In genomic region chr2:1663621-1664020, GRCh38 we compare ENCODE assay signal across 18 cellular contexts.
DNase-seq lines count a peak whose midpoint lies in the region; ATAC-seq and TF ChIP-seq lines count a peak whose summit lies in the region.
"Had no signal": no experiment of that assay in that cellular context is flagged by ENCODE, and none has a peak within 500 bp of the region (broad histone marks: within the 10 kb centered on the region; RNA-seq: fewer than 3 reads in every experiment).

No MANE protein-coding gene starts in this region.

- TF ChIP-seq EP300 in stomach (IDR thresholded peaks at IDR 0.05), result no peak

- H3K9me3 ChIP-seq in left ventricle myocardium inferior (replicated peaks) (no peaks in the 10 kb centered on the region), endodermal cell (ENCODE audit: control insufficient read depth, low read length) (no peaks in the 10 kb centered on the region), stomach (no peaks in the 10 kb centered on the region)
- H3K9me3 ChIP-seq: BLaER1 treated with 17β-estradiol and CSF1 and Interleukin-3, amounts not matched to agents 10 nM and 100 nM had no signal

- H3K4me1 Mint-ChIP-seq in endodermal cell (no peaks in the 10 kb centered on the region), nephron progenitor cell (no peaks in the 10 kb centered on the region)

- no peak overlapping the region for H3K27ac ChIP-seq in left ventricle myocardium inferior (replicated peaks)
- peak overlapping the region; percentile 29 for H3K27ac ChIP-seq in endodermal cell (ENCODE audit: low read depth, low read length)
- no peak overlapping the region for H3K27ac ChIP-seq in stomach
- H3K27ac ChIP-seq: BLaER1 treated with 17β-estradiol and CSF1 and Interleukin-3, amounts not matched to agents 10 nM and 100 nM had no signal

- H3K4me3 Mint-ChIP-seq in endodermal cell (no peak overlapping the region), nephron progenitor cell (no peak overlapping the region)

- H3K27me3 Mint-ChIP-seq in endodermal cell (ENCODE audit: insufficient read depth) (no peaks in the 10 kb centered on the region), nephron progenitor cell (ENCODE audit: low read depth, poor library complexity) (no peaks in the 10 kb centered on the region)

- DNase-seq in Right ventricle myocardium superior, result peak; percentile 41
- no peak for DNase-seq in left ventricle myocardium inferior
- DNase-seq in endodermal cell, result peak; percentile 28
- DNase-seq in nephron progenitor cell, result no peak
- DNase-seq in stomach, result peak; percentile 23
- DNase-seq in activated effector memory CD4-positive, alpha-beta T cell treated with Interleukin-2 at 50 U/mL for 16 hours, result no peak
- DNase-seq in 8988T, result no peak
- DNase-seq in cerebellar nuclear complex (lab: John Stamatoyannopoulos, UW), result no peak
- DNase-seq: DMS 273 treated with DMSO at 0.1 percent for 48 hours, GF-D8, GOT3, NCI-H1092 treated with DMSO at 0.1 percent for 48 hours, NCI-H1694 treated with DMSO at 0.1 percent for 48 hours, NCI-H2107, NCI-H2227 treated with DMSO at 0.1 percent for 48 hours, NCI-H524, SHP77 treated with DMSO at 0.1 percent for 48 hours had no signal

- intact Hi-C loops in Right ventricle myocardium superior (cut with DNase I), result no loop called here
- intact Hi-C loops in left ventricle myocardium inferior (cut with micrococcal nuclease), result no loop called here
- intact Hi-C loops in stomach (cut with DNase I; ENCODE audit: low total_unique reads), result no loop called here

- H3K36me3 ChIP-seq in left ventricle myocardium inferior (peaks cover 79% of the 10 kb centered on the region), endodermal cell (ENCODE audit: control insufficient read depth, insufficient read depth, low read length) (peaks cover 81% of the 10 kb centered on the region), stomach (peaks cover 19 to 74% (median 65%) of the 10 kb centered on the region in 4 donors)

- H3K9ac ChIP-seq in endodermal cell (ENCODE audit: extremely low read depth, low read length, poor library complexity, severe bottlenecking), result no peak overlapping the region
- H3K9ac ChIP-seq: BLaER1 treated with 17β-estradiol and CSF1 and Interleukin-3, amounts not matched to agents 10 nM and 100 nM had no signal

- no peak for TF ChIP-seq POLR2A in stomach (IDR thresholded peaks at IDR 0.05)

- no peak overlapping the region for H3K4me3 ChIP-seq in left ventricle myocardium inferior
- no peak overlapping the region for H3K4me3 ChIP-seq in endodermal cell (ENCODE audit: low read length)
- H3K4me3 ChIP-seq in stomach, result no peak overlapping the region
- H3K4me3 ChIP-seq: BLaER1 treated with 17β-estradiol and CSF1 and Interleukin-3, amounts not matched to agents 10 nM and 100 nM had no signal

- no peak overlapping the region for H3K27ac Mint-ChIP-seq in endodermal cell
- peak overlapping the region; percentile 83 for H3K27ac Mint-ChIP-seq in nephron progenitor cell

- H3K9me3 Mint-ChIP-seq in endodermal cell (no peaks in the 10 kb centered on the region), nephron progenitor cell (no peaks in the 10 kb centered on the region)

- no peak for TF ChIP-seq CTCF in left ventricle myocardium inferior (IDR thresholded peaks at IDR 0.05; ENCODE audit: borderline replicate concordance)
- TF ChIP-seq CTCF in endodermal cell (conservative IDR thresholded peaks at IDR 0.05), result no peak
- no peak for TF ChIP-seq CTCF in nephron progenitor cell (IDR thresholded peaks at IDR 0.05)
- no peak for TF ChIP-seq CTCF in stomach (IDR thresholded peaks at IDR 0.05)

- no peaks in the 10 kb centered on the region for H3K4me1 ChIP-seq in left ventricle myocardium inferior
- H3K4me1 ChIP-seq in endodermal cell (ENCODE audit: control insufficient read depth, insufficient read depth, low read length), result no peaks in the 10 kb centered on the region
- no peaks in the 10 kb centered on the region for H3K4me1 ChIP-seq in stomach
- H3K4me1 ChIP-seq: BLaER1 treated with 17β-estradiol and CSF1 and Interleukin-3, amounts not matched to agents 10 nM and 100 nM had no signal

- peaks cover 12% of the 10 kb centered on the region for H3K27me3 ChIP-seq in left ventricle myocardium inferior (ENCODE audit: low read depth)
- H3K27me3 ChIP-seq in endodermal cell (ENCODE audit: control insufficient read depth, insufficient read depth, low read length, poor library complexity, severe bottlenecking), result no peaks in the 10 kb centered on the region
- no peaks in the 10 kb centered on the region for H3K27me3 ChIP-seq in stomach
- H3K27me3 ChIP-seq: BLaER1 treated with 17β-estradiol and CSF1 and Interleukin-3, amounts not matched to agents 10 nM and 100 nM had no signal

- WGBS in endodermal cell (ENCODE audit: insufficient coverage in 1 of 2, insufficient read length in 1 of 2), 2 experiments, result 96% methylated on average over 11 to 16 of the region's 16 CpGs
- WGBS in stomach, 5 donors, result 86 to 95% (median 92%) methylated on average over 16 of the region's 16 CpGs

- ATAC-seq in Right ventricle myocardium superior (ENCODE audit: poor library complexity), result no peak

- H3K36me3 Mint-ChIP-seq in endodermal cell (ENCODE audit: low read depth), result peaks cover 77% of the 10 kb centered on the region
- H3K36me3 Mint-ChIP-seq in nephron progenitor cell (ENCODE audit: low read depth), result peaks cover 72% of the 10 kb centered on the region

Comparison
In these comparisons a context has a peak if more than half of its experiments do, and no peak if none do; other contexts are left out.
1. DNase-seq: peak in Right ventricle myocardium superior (single experiment), endodermal cell (single experiment) and stomach (single experiment); none in left ventricle myocardium inferior (single experiment), nephron progenitor cell (single experiment), activated effector memory CD4-positive, alpha-beta T cell treated with Interleukin-2 at 50 U/mL for 16 hours (single experiment), 8988T (single experiment) and cerebellar nuclear complex (0 of 2).